In genomic region chr17:80961931-80962330, GRCh38 we compare ENCODE assay signal across 1 cellular context.
TF ChIP-seq lines count a peak whose summit lies in the region.

No MANE protein-coding gene starts in this region.

TF ChIP-seq in IMR-90, 13 proteins besides CTCF, POLR2A, EP300 and RAD21:
- TF ChIP-seq FOS (IDR thresholded peaks at IDR 0.05; ENCODE audit: low read depth, low read length) (no peak), CHD1 (IDR thresholded peaks at IDR 0.05; ENCODE audit: low read depth, low read length) (no peak), USF2 (IDR thresholded peaks at IDR 0.05; ENCODE audit: low read depth, low read length) (no peak), MXI1 (IDR thresholded peaks at IDR 0.05; ENCODE audit: borderline replicate concordance, low read depth, low read length) (no peak)
